Comparison of ENCODE assay signal across 1 cellular context in the genomic region with DNA sequence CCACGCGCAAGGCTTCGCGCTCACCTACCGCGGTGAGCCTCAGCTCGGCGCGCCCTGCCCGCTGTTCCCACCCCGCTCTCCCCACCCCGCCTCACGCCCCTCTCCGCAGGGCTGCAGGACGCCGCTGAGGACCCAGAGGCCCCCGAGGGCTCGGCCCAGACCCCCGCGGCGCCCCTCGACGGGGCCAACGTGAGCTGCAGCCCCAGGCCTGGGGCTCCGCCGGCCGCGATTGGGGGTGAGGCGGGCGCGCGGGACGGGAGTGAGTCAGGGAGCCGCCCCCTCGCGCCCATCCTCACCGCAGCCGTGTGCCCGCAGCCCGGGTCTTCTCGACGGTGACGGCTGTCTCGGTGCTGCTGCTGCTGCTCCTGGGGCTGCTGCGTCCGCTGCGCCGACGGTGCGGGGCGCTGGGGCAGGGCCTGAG.
TF ChIP-seq lines count a peak whose summit lies in the region.

No MANE protein-coding gene starts in this region.

TF ChIP-seq in SK-N-SH treated with all-trans-retinoic acid at 6 μM for 48 hours, 23 proteins besides CTCF, POLR2A, EP300 and RAD21 (continued from another document):
- TF ChIP-seq, protein P1, sequence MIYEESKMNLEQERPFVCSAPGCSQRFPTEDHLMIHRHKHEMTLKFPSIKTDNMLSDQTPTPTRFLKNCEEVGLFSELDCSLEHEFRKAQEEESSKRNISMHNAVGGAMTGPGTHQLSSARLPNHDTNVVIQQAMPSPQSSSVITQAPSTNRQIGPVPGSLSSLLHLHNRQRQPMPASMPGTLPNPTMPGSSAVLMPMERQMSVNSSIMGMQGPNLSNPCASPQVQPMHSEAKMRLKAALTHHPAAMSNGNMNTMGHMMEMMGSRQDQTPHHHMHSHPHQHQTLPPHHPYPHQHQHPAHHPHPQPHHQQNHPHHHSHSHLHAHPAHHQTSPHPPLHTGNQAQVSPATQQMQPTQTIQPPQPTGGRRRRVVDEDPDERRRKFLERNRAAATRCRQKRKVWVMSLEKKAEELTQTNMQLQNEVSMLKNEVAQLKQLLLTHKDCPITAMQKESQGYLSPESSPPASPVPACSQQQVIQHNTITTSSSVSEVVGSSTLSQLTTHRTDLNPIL (CRISPR knock-in tag; IDR thresholded peaks at IDR 0.05; ENCODE audit: low read depth), result no peak
- TF ChIP-seq ZNF70 (CRISPR knock-in tag; IDR thresholded peaks at IDR 0.05) (no peak), ESRRG (CRISPR knock-in tag; IDR thresholded peaks at IDR 0.05) (no peak), ARNTL (CRISPR knock-in tag; IDR thresholded peaks at IDR 0.05; ENCODE audit: borderline replicate concordance, low read depth) (no peak), GLIS3 (CRISPR knock-in tag; IDR thresholded peaks at IDR 0.05) (no peak), PPARA (CRISPR knock-in tag; IDR thresholded peaks at IDR 0.05; ENCODE audit: borderline replicate concordance) (no peak), BACH2 (CRISPR knock-in tag; IDR thresholded peaks at IDR 0.05; ENCODE audit: borderline replicate concordance) (no peak), RARB (CRISPR knock-in tag; IDR thresholded peaks at IDR 0.05) (no peak), CSDC2 (CRISPR knock-in tag; IDR thresholded peaks at IDR 0.05) (no peak), TSHZ2 (CRISPR knock-in tag; IDR thresholded peaks at IDR 0.05) (no peak), ZNF565 (CRISPR knock-in tag; conservative IDR thresholded peaks at IDR 0.05; ENCODE audit: low read depth) (no peak)
- TF ChIP-seq, protein P2, sequence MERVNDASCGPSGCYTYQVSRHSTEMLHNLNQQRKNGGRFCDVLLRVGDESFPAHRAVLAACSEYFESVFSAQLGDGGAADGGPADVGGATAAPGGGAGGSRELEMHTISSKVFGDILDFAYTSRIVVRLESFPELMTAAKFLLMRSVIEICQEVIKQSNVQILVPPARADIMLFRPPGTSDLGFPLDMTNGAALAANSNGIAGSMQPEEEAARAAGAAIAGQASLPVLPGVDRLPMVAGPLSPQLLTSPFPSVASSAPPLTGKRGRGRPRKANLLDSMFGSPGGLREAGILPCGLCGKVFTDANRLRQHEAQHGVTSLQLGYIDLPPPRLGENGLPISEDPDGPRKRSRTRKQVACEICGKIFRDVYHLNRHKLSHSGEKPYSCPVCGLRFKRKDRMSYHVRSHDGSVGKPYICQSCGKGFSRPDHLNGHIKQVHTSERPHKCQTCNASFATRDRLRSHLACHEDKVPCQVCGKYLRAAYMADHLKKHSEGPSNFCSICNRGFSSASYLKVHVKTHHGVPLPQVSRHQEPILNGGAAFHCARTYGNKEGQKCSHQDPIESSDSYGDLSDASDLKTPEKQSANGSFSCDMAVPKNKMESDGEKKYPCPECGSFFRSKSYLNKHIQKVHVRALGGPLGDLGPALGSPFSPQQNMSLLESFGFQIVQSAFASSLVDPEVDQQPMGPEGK (CRISPR knock-in tag; IDR thresholded peaks at IDR 0.05; ENCODE audit: borderline replicate concordance), result no peak
- TF ChIP-seq, protein P3, sequence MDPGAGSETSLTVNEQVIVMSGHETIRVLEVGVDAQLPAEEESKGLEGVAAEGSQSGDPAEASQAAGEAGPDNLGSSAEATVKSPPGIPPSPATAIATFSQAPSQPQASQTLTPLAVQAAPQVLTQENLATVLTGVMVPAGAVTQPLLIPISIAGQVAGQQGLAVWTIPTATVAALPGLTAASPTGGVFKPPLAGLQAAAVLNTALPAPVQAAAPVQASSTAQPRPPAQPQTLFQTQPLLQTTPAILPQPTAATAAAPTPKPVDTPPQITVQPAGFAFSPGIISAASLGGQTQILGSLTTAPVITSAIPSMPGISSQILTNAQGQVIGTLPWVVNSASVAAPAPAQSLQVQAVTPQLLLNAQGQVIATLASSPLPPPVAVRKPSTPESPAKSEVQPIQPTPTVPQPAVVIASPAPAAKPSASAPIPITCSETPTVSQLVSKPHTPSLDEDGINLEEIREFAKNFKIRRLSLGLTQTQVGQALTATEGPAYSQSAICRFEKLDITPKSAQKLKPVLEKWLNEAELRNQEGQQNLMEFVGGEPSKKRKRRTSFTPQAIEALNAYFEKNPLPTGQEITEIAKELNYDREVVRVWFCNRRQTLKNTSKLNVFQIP (CRISPR knock-in tag; IDR thresholded peaks at IDR 0.05; ENCODE audit: borderline replicate concordance, low read depth), result no peak
